ENCODE assay signal across 21 cellular contexts in genomic region chr11:60932605-60933346, GRCh38. TPM values are rescaled to one million over a fixed set of nuclear protein-coding genes. Genes with fewer than 3 reads are reported as not detected.
A peak's percentile ranks its signal among the peaks of the same experiment; 100 is the strongest.
DNase-seq lines count a peak whose midpoint lies in the region; ATAC-seq and TF ChIP-seq lines count a peak whose summit lies in the region.
"Had no signal": no experiment of that assay in that cellular context is flagged by ENCODE, and none has a peak within 500 bp of the region (broad histone marks: within the 10 kb centered on the region; RNA-seq: fewer than 3 reads in every experiment).

No MANE protein-coding gene starts in this region.

- peaks cover 25 to 29% (median 29%) of the 10 kb centered on the region in 3 donors for H3K4me1 Mint-ChIP-seq in IgD-negative memory B cell
- H3K4me1 Mint-ChIP-seq in endodermal cell: no peaks in the 10 kb centered on the region

- no peak overlapping the region for H3K9ac ChIP-seq in endodermal cell (ENCODE audit: extremely low read depth, low read length, poor library complexity, severe bottlenecking)

- H3K4me3 ChIP-seq in GM06990 (replicated peaks; ENCODE audit: low read depth, low read length): no peak overlapping the region
- H3K4me3 ChIP-seq in endodermal cell (ENCODE audit: low read length): no peak overlapping the region
- H3K4me3 ChIP-seq: hepatocyte, left lung, PC-9, psoas muscle had no signal

- ATAC-seq in HG02885 (IDR thresholded peaks at IDR 0.05; ENCODE audit: poor library complexity, unreplicated experiment): no peak
- ATAC-seq: left lung, psoas muscle had no signal

- no peaks in the 10 kb centered on the region for H3K9me3 ChIP-seq in endodermal cell (ENCODE audit: control insufficient read depth, low read length)
- H3K9me3 ChIP-seq: Caco-2, left lung, psoas muscle had no signal

- DNase-seq in GM06990 (ENCODE audit: extremely low read depth, insufficient read length): peak; percentile 35
- DNase-seq in endodermal cell: peak; percentile 67
- no peak for DNase-seq in MV-4-11 (lab: John Stamatoyannopoulos, UW)
- no peak for DNase-seq in activated CD4-positive, alpha-beta T cell treated with anti-CD3 and anti-CD28 coated beads, Interleukin-2, amount 50 U/mL, for 4 hours
- DNase-seq: activated naive CD4-positive, alpha-beta T cell; left lung; naive thymus-derived CD4-positive, alpha-beta T cell; NCI-H1694; NCI-H446 treated with DMSO at 0.1 percent for 48 hours; stimulated activated CD4-positive, alpha-beta T cell treated with anti-CD3 and anti-CD28 coated beads, Interleukin-12 subunit alpha, Interleukin-12 subunit beta, amount 100 ng/mL, for 4 hours; SW 1271; WERI-Rb-1 had no signal

- H3K36me3 Mint-ChIP-seq in IgD-negative memory B cell (no peaks in the 10 kb centered on the region), endodermal cell (ENCODE audit: low read depth) (peaks cover 42% of the 10 kb centered on the region)

- H3K27me3 Mint-ChIP-seq in IgD-negative memory B cell (no peaks in the 10 kb centered on the region), endodermal cell (ENCODE audit: insufficient read depth) (no peaks in the 10 kb centered on the region)
- H3K27me3 Mint-ChIP-seq: brain had no signal

- peaks cover 0 to 2% (median 0%) of the 10 kb centered on the region in 3 donors for H3K9me3 Mint-ChIP-seq in IgD-negative memory B cell
- H3K9me3 Mint-ChIP-seq in endodermal cell: no peaks in the 10 kb centered on the region
- H3K9me3 Mint-ChIP-seq: brain; naive thymus-derived CD4-positive, alpha-beta T cell had no signal

- H3K27me3 ChIP-seq in GM06990 (replicated peaks; ENCODE audit: control insufficient read depth, insufficient read depth, low read length) (no peaks in the 10 kb centered on the region), endodermal cell (ENCODE audit: control insufficient read depth, insufficient read depth, low read length, poor library complexity, severe bottlenecking) (no peaks in the 10 kb centered on the region)
- H3K27me3 ChIP-seq: hepatocyte had no signal

- TF ChIP-seq CTCF in GM06990 (IDR thresholded peaks at IDR 0.05; ENCODE audit: insufficient read depth, low read length, poor library complexity, severe bottlenecking): no peak
- TF ChIP-seq CTCF in endodermal cell (conservative IDR thresholded peaks at IDR 0.05): no peak

- peak overlapping the region; percentile 78 to 99 (median 94) for H3K27ac Mint-ChIP-seq in IgD-negative memory B cell
- H3K27ac Mint-ChIP-seq in endodermal cell: no peak overlapping the region
- H3K27ac Mint-ChIP-seq: naive thymus-derived CD4-positive, alpha-beta T cell had no signal

- 73 to 84% methylated on average over 3 to 5 of the region's 5 CpGs for WGBS in endodermal cell (ENCODE audit: insufficient coverage in 1 of 2, insufficient read length in 1 of 2), 2 experiments

- H3K4me3 Mint-ChIP-seq in IgD-negative memory B cell (peak overlapping the region; percentile 60 to 85 (median 77)), endodermal cell (no peak overlapping the region)
- H3K4me3 Mint-ChIP-seq: brain; naive thymus-derived CD4-positive, alpha-beta T cell had no signal

- peak overlapping the region; percentile 67 for H3K27ac ChIP-seq in endodermal cell (ENCODE audit: low read depth, low read length)
- H3K27ac ChIP-seq: hepatocyte, left lung, PC-9, psoas muscle, WERI-Rb-1 had no signal

- no peaks in the 10 kb centered on the region for H3K4me1 ChIP-seq in endodermal cell (ENCODE audit: control insufficient read depth, insufficient read depth, low read length)
- H3K4me1 ChIP-seq: Caco-2, psoas muscle had no signal

- peaks cover 4% of the 10 kb centered on the region for H3K36me3 ChIP-seq in GM06990 (ENCODE audit: control insufficient read depth, insufficient read depth, low read length)
- peaks cover 39% of the 10 kb centered on the region for H3K36me3 ChIP-seq in endodermal cell (ENCODE audit: control insufficient read depth, insufficient read depth, low read length)

RNA-seq across cellular contexts. Expression of gene TMEM132A, which starts 8.5 kb away (rescaled TPM):
- 0.26 TPM for polyA plus RNA-seq in IgD-negative memory B cell
- total RNA-seq in endodermal cell: 100 to 1,000 TPM; 135 to 140 TPM
- polyA plus RNA-seq in endodermal cell (2013, experiment 1 of 2): 230 TPM
- polyA plus RNA-seq in endodermal cell (2013, experiment 2 of 2): 208 TPM
- polyA plus RNA-seq: naive thymus-derived CD4-positive, alpha-beta T cell had no signal

RNA-seq across cellular contexts. Expression of gene TMEM109, which starts 18.8 kb away (rescaled TPM):
- polyA plus RNA-seq in IgD-negative memory B cell: 259 TPM
- total RNA-seq in endodermal cell: 10 to 100 TPM; 41.4 to 56.8 TPM
- 57.8 TPM for polyA plus RNA-seq in endodermal cell (2013, experiment 1 of 2)
- 55.8 TPM for polyA plus RNA-seq in endodermal cell (2013, experiment 2 of 2)

RNA-seq across cellular contexts. Expression of gene SLC15A3, which starts 19.2 kb away (rescaled TPM):
- polyA plus RNA-seq in IgD-negative memory B cell: 15.2 TPM
- total RNA-seq in endodermal cell: 1 to 10 TPM; 1.4 to 1.6 TPM
- 10.8 TPM for polyA plus RNA-seq in endodermal cell (2013, experiment 1 of 2)
- polyA plus RNA-seq in endodermal cell (2013, experiment 2 of 2): 8.9 TPM

RNA-seq across cellular contexts. Expression of gene PRPF19, which starts 26.4 kb away (rescaled TPM):
- polyA plus RNA-seq in IgD-negative memory B cell: 18.5 TPM
- total RNA-seq in endodermal cell: 100 to 1,000 TPM; 106 to 109 TPM
- 106 TPM for polyA plus RNA-seq in endodermal cell (2013, experiment 1 of 2)
- 102 TPM for polyA plus RNA-seq in endodermal cell (2013, experiment 2 of 2)

RNA-seq across cellular contexts. Expression of gene CD6, which starts 38.7 kb away (rescaled TPM):
- polyA plus RNA-seq in IgD-negative memory B cell: 8.6 TPM
- total RNA-seq in endodermal cell: 1 to 10 TPM; 1.5 to 1.6 TPM
- polyA plus RNA-seq in endodermal cell (2013, experiment 1 of 2): 0.57 TPM
- 0.50 TPM for polyA plus RNA-seq in endodermal cell (2013, experiment 2 of 2)
- total RNA-seq: fibroblast of lung, H4 had no signal
- polyA plus RNA-seq: fibroblast of lung, hepatocyte had no signal

Comparison
In these comparisons a context has a peak if more than half of its experiments do, and no peak if none do; other contexts are left out.
1. DNase-seq: peak in GM06990 (single experiment) and endodermal cell (single experiment); none in MV-4-11 (single experiment) and activated CD4-positive, alpha-beta T cell treated with anti-CD3 and anti-CD28 coated beads, Interleukin-2, amount 50 U/mL, for 4 hours (0 of 2).